In the genomic region with DNA sequence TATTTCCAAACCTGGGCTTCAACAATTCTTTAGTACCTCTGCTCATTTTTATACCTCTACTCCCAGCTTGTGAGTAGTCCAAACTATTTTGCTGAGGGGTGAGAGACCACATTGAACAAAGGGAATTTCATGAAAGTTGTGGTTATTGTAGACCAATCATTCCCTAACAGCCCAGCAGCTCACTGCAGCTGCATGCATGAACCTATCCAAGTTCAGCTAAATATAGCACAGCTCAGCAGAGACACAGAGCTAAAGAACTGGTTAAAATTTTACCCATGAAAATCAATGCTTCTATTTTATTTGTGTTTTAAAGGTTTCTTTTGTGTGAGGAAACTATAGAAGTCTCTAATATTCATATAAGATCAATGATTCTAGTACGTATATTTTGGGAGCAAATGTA, we compare ENCODE assay signal across 7 cellular contexts.
"Had no signal": no experiment of that assay in that cellular context is flagged by ENCODE, and none has a peak within 500 bp of the region (broad histone marks: within the 10 kb centered on the region; RNA-seq: fewer than 3 reads in every experiment).

No MANE protein-coding gene starts in this region.

- FAIRE-seq: H54, HTR-8/SVneo had no signal

- H3K4me3 ChIP-seq: GM23248 had no signal

- H2AFZ ChIP-seq: GM23248 had no signal

- H3K9ac ChIP-seq: GM23248 had no signal

- DNase-seq: GM23248, GOT3, H9, HCEC 1CT, IMR-90 had no signal

- H3K27ac ChIP-seq: GM23248 had no signal
